In genomic region chr1:198187973-198188588, GRCh38 we compare ENCODE assay signal across 1 cellular context.
A peak's percentile ranks its signal among the peaks of the same experiment; 100 is the strongest.
TF ChIP-seq lines count a peak whose summit lies in the region.

No MANE protein-coding gene starts in this region.

TF ChIP-seq in GM12878, 131 proteins besides CTCF, POLR2A, EP300 and RAD21:
- TF ChIP-seq ETV6 (conservative IDR thresholded peaks at IDR 0.05 in 1 of 2, IDR thresholded peaks at IDR 0.05 in 1 of 2; ENCODE audit: borderline replicate concordance in 1 of 2, low read depth in 1 of 2) = no peak
- peak; percentile 74 for TF ChIP-seq MTA2 (IDR thresholded peaks at IDR 0.05; ENCODE audit: low read depth)
- TF ChIP-seq ZNF274 (IDR thresholded peaks at IDR 0.05; ENCODE audit: insufficient read depth, insufficient read length) = no peak
- no peak for TF ChIP-seq IRF5 (IDR thresholded peaks at IDR 0.05; ENCODE audit: borderline replicate concordance)
- TF ChIP-seq MLLT1 (IDR thresholded peaks at IDR 0.05) = no peak
- TF ChIP-seq PRDM15 (CRISPR knock-in tag; IDR thresholded peaks at IDR 0.05) = no peak
- 0 out of 2 replicates have a peak, but pooled peaks have one; percentile 31 for TF ChIP-seq NFIC (IDR thresholded peaks at IDR 0.05; ENCODE audit: low read depth, low read length)
- TF ChIP-seq IKZF1 (conservative IDR thresholded peaks at IDR 0.05) = 0 out of 2 replicates have a peak, but pooled peaks have one; percentile 18
